Comparison of ENCODE assay signal across 8 cellular contexts in genomic region chr6:24719125-24719931, GRCh38. TPM values are rescaled to one million over a fixed set of nuclear protein-coding genes. Genes with fewer than 3 reads are reported as not detected.
DNase-seq lines count a peak whose midpoint lies in the region; ATAC-seq and TF ChIP-seq lines count a peak whose summit lies in the region.

Gene C6orf62 (minus strand): TSS chr6:24719154. CDS start chr6:24718668, 486 bp downstream.

- H3K4me3 ChIP-seq in OCI-LY3 (ENCODE audit: low read length): peak within 1 kb of the TSS; percentile 100
- peak within 1 kb of the TSS; percentile 61 to 95 (median 91) for H3K4me3 ChIP-seq in fibroblast of lung (replicated peaks in 1 of 4; ENCODE audit: control extremely low read depth in 1 of 4, insufficient read depth in 1 of 4, low read depth in 3 of 4, low read length in 4 of 4)
- H3K4me3 ChIP-seq in suprapubic skin: peak within 1 kb of the TSS; percentile 99

- H3K9me3 Mint-ChIP-seq in activated T-cell treated with anti-CD3 and anti-CD28 coated beads, Interleukin-2, amount 50 U/mL, for 4 hours: no peaks in the 10 kb centered on the region
- H3K9me3 Mint-ChIP-seq in nephron progenitor cell: peaks cover 6% of the 10 kb centered on the region

- H4K20me1 ChIP-seq in OCI-LY3 (ENCODE audit: insufficient read depth, low read length) (peaks cover 46% of the 10 kb centered on the region), fibroblast of lung (ENCODE audit: control insufficient read depth, extremely low read depth, insufficient read depth, low read length) (peaks cover 5% of the 10 kb centered on the region)

- no peak for TF ChIP-seq CTCF in OCI-LY3 (IDR thresholded peaks at IDR 0.05; ENCODE audit: low read depth, low read length)
- TF ChIP-seq CTCF in fibroblast of lung (conservative IDR thresholded peaks at IDR 0.05 in 1 of 2, IDR thresholded peaks at IDR 0.05 in 1 of 2; ENCODE audit: low read depth in 1 of 2, low read length in 2 of 2): no peak
- TF ChIP-seq CTCF in nephron progenitor cell (IDR thresholded peaks at IDR 0.05): no peak
- no peak for TF ChIP-seq CTCF in suprapubic skin (IDR thresholded peaks at IDR 0.05)

- H2AFZ ChIP-seq in OCI-LY3 (ENCODE audit: low read depth, low read length) (no peak within 1 kb of the TSS), fibroblast of lung (ENCODE audit: low read length) (no peak within 1 kb of the TSS)

- DNase-seq in Ammon's horn (ENCODE audit: low spot score) (peak; percentile 40), fibroblast of lung (ENCODE audit: low read depth in 2 of 2) (peak in 1 of 2 donors; percentile 33), nephron progenitor cell (peak; percentile 28), suprapubic skin (ENCODE audit: low spot score in 2 of 2) (no peak), 8988T (no peak)
- DNase-seq in activated T-cell treated with anti-CD3 and anti-CD28 coated beads, Interleukin-2, amount 50 U/mL, for 4 hours: peak; percentile 20

- H3K27ac ChIP-seq in OCI-LY3 (ENCODE audit: low read length) (peak within 1 kb of the TSS; percentile 97), fibroblast of lung (ENCODE audit: insufficient read depth, low read length) (peak within 1 kb of the TSS; percentile 97), suprapubic skin (peak within 1 kb of the TSS; percentile 100)

- H3K4me3 Mint-ChIP-seq in activated T-cell treated with anti-CD3 and anti-CD28 coated beads, Interleukin-2, amount 50 U/mL, for 4 hours: peak within 1 kb of the TSS; percentile 100
- H3K4me3 Mint-ChIP-seq in nephron progenitor cell: peak within 1 kb of the TSS; percentile 96

- H3K9ac ChIP-seq in OCI-LY3 (ENCODE audit: low read length): peak within 1 kb of the TSS; percentile 100
- H3K9ac ChIP-seq in fibroblast of lung (ENCODE audit: insufficient read depth, low read length): peak within 1 kb of the TSS; percentile 94

- no peak for TF ChIP-seq EP300 in suprapubic skin (IDR thresholded peaks at IDR 0.05)

- no peaks in the 10 kb centered on the region for H3K9me3 ChIP-seq in OCI-LY3 (ENCODE audit: insufficient read depth, low read length)
- no peaks in the 10 kb centered on the region for H3K9me3 ChIP-seq in fibroblast of lung (ENCODE audit: control insufficient read depth, insufficient read depth, low read depth, low read length)
- no peaks in the 10 kb centered on the region for H3K9me3 ChIP-seq in suprapubic skin

- H3K79me2 ChIP-seq in OCI-LY3 (ENCODE audit: low read length): peaks cover 63% of the 10 kb centered on the region
- peaks cover 62% of the 10 kb centered on the region for H3K79me2 ChIP-seq in fibroblast of lung (ENCODE audit: control insufficient read depth, insufficient read depth, low read length)

- peaks cover 50% of the 10 kb centered on the region for H3K4me1 Mint-ChIP-seq in activated T-cell treated with anti-CD3 and anti-CD28 coated beads, Interleukin-2, amount 50 U/mL, for 4 hours (ENCODE audit: low read depth)
- peaks cover 47% of the 10 kb centered on the region for H3K4me1 Mint-ChIP-seq in nephron progenitor cell

- H3K4me1 ChIP-seq in OCI-LY3 (ENCODE audit: low read length): peaks cover 25% of the 10 kb centered on the region
- H3K4me1 ChIP-seq in fibroblast of lung (ENCODE audit: control insufficient read depth, extremely low read depth, insufficient read depth, low read length): no peaks in the 10 kb centered on the region
- peaks cover 54% of the 10 kb centered on the region for H3K4me1 ChIP-seq in suprapubic skin

- H3K36me3 Mint-ChIP-seq in activated T-cell treated with anti-CD3 and anti-CD28 coated beads, Interleukin-2, amount 50 U/mL, for 4 hours (ENCODE audit: insufficient read depth): peaks cover 37% of the 10 kb centered on the region
- peaks cover 44% of the 10 kb centered on the region for H3K36me3 Mint-ChIP-seq in nephron progenitor cell (ENCODE audit: low read depth)

- H3K27me3 ChIP-seq in OCI-LY3 (ENCODE audit: low read depth, low read length) (no peaks in the 10 kb centered on the region), fibroblast of lung (ENCODE audit: control insufficient read depth, insufficient read depth, low read length) (no peaks in the 10 kb centered on the region), suprapubic skin (no peaks in the 10 kb centered on the region)

- 1% methylated on average over 21 of the region's 24 CpGs for WGBS in suprapubic skin

- no peak for TF ChIP-seq POLR2A in suprapubic skin (IDR thresholded peaks at IDR 0.05)

- H3K4me2 ChIP-seq in OCI-LY3 (ENCODE audit: low read length) (peak within 1 kb of the TSS; percentile 82), fibroblast of lung (ENCODE audit: extremely low read depth, insufficient read depth, low read length) (peak within 1 kb of the TSS; percentile 93)

- no peaks in the 10 kb centered on the region for H3K27me3 Mint-ChIP-seq in activated T-cell treated with anti-CD3 and anti-CD28 coated beads, Interleukin-2, amount 50 U/mL, for 4 hours (ENCODE audit: low read depth)
- no peaks in the 10 kb centered on the region for H3K27me3 Mint-ChIP-seq in nephron progenitor cell (ENCODE audit: low read depth, poor library complexity)

- peaks cover 39% of the 10 kb centered on the region for H3K36me3 ChIP-seq in OCI-LY3 (replicated peaks; ENCODE audit: low read depth, low read length)
- no peaks in the 10 kb centered on the region for H3K36me3 ChIP-seq in fibroblast of lung (ENCODE audit: control insufficient read depth, insufficient read depth, low read length)
- peaks cover 29% of the 10 kb centered on the region for H3K36me3 ChIP-seq in suprapubic skin

- ATAC-seq in GM21529 (IDR thresholded peaks at IDR 0.05; ENCODE audit: unreplicated experiment): peak; percentile 8
- peak; percentile 10 to 22 for ATAC-seq in activated T-cell treated with anti-CD3 and anti-CD28 coated beads, Interleukin-2, amount 50 U/mL, for 4 hours

- H3K27ac Mint-ChIP-seq in nephron progenitor cell: peak within 1 kb of the TSS; percentile 100

RNA-seq across cellular contexts. Expression of gene C6orf62, which starts in this region (rescaled TPM):
- total RNA-seq in activated T-cell treated with anti-CD3 and anti-CD28 coated beads, Interleukin-2, amount 50 U/mL, for 4 hours: 10 to 100 TPM; 67.0 to 83.8 (median 78.4) TPM
- 72.9 and 103 TPM in 2 replicates for total RNA-seq in fibroblast of lung
- polyA plus RNA-seq in fibroblast of lung: 120 and 147 TPM in 2 replicates
- 68.0 and 80.7 TPM in 2 replicates for polyA plus RNA-seq in fibroblast of lung (2012)
- 32.8 and 35.4 TPM in 2 replicates for polyA minus RNA-seq in fibroblast of lung (ENCODE audit: low replicate concordance)
- total RNA-seq in suprapubic skin: 10 to 100 TPM; 36.5 to 69.2 (median 55.5) TPM

Comparison
In these comparisons a context has a peak if more than half of its experiments do, and no peak if none do; other contexts are left out.
1. DNase-seq: peak in Ammon's horn (single experiment), activated T-cell treated with anti-CD3 and anti-CD28 coated beads, Interleukin-2, amount 50 U/mL, for 4 hours (single experiment) and nephron progenitor cell (single experiment); none in suprapubic skin (0 of 2) and 8988T (single experiment).
2. Peak in every context shown above with its lines, with median percentiles within 50 percentile points of each other: H3K27ac ChIP-seq and H3K4me3 ChIP-seq.